ENCODE assay signal across 12 cellular contexts in the genomic region with DNA sequence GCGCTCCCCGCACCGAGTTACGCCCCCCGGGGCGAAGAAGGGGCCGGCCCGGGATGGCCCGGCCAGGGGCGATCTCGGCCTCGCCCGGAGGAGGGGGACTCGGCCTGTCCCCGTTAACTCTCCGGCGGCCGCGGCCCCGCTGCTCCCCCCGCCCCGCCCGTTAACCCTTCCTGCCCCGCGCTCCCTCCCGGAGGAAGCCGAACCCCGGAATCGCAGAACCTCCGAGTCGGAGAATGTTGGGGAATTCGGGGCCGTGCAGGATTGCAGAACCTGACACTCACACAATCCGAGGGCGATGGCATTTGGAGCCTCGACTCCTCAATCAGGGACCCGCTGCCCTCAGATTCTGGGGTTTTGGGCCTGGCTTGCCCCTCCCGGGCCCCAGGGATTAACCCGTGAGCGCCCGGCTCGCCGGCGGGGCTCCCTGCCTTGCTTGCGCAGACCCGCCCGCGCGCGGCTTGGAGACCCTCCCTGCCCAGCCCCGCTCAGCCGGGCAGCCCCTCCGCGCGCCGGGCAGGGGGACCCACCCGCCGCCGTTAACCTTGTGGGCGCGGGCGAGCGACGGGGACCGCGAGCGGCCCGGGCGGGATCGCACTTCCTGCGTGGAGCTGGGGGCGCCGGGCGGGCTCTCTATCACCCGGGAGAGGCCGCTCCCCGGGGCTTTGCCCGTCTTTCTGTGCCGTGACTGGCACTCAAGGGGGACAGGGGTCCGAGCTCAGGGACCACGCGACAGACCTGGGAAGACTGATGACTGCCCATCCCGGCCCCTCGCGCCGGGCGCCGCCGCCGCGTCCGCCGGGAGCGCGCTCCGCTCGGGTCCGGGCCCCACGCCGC. TPM values are rescaled to one million over a fixed set of nuclear protein-coding genes. Genes with fewer than 3 reads are reported as not detected.
DNase-seq lines count a peak whose midpoint lies in the region; ATAC-seq and TF ChIP-seq lines count a peak whose summit lies in the region.
"Had no signal": no experiment of that assay in that cellular context is flagged by ENCODE, and none has a peak within 500 bp of the region (broad histone marks: within the 10 kb centered on the region; RNA-seq: fewer than 3 reads in every experiment).

No MANE protein-coding gene starts in this region.

- H3K9ac ChIP-seq in NT2/D1 (ENCODE audit: insufficient read length, low read depth) (peak overlapping the region; percentile 64), parathyroid adenoma (no peak overlapping the region)

- H3K27ac ChIP-seq in esophagus muscularis mucosa (replicated peaks in 1 of 4) (peak overlapping the region in 2 of 4 donors; percentile 20 to 39), parathyroid adenoma (no peak overlapping the region)

- H3K27me3 ChIP-seq in BE2C, result peaks cover 23% of the 10 kb centered on the region
- peaks cover 56% of the 10 kb centered on the region for H3K27me3 ChIP-seq in NT2/D1 (ENCODE audit: insufficient read depth, insufficient read length)
- peaks cover 5 to 85% (median 15%) of the 10 kb centered on the region in 4 donors for H3K27me3 ChIP-seq in esophagus muscularis mucosa
- no peaks in the 10 kb centered on the region for H3K27me3 ChIP-seq in parathyroid adenoma (ENCODE audit: control insufficient read depth, insufficient read depth, low read length)

- H3K4me1 ChIP-seq in BE2C (peaks cover 12% of the 10 kb centered on the region), NT2/D1 (ENCODE audit: insufficient read depth, insufficient read length) (peaks cover 5% of the 10 kb centered on the region), esophagus muscularis mucosa (peaks cover 9 to 42% (median 31%) of the 10 kb centered on the region in 4 donors), parathyroid adenoma (peaks cover 5% of the 10 kb centered on the region)

- no peak for TF ChIP-seq CTCF in BE2C (IDR thresholded peaks at IDR 0.05; ENCODE audit: low read depth, low read length)
- TF ChIP-seq CTCF in esophagus muscularis mucosa (IDR thresholded peaks at IDR 0.05), result no peak
- TF ChIP-seq CTCF in parathyroid adenoma (IDR thresholded peaks at IDR 0.05), result no peak

- H3K79me2 ChIP-seq in parathyroid adenoma, result peaks cover 9% of the 10 kb centered on the region

- TF ChIP-seq POLR2A in esophagus muscularis mucosa (IDR thresholded peaks at IDR 0.05; ENCODE audit: low read depth), result no peak
- no peak for TF ChIP-seq POLR2A in GM18505 (IDR thresholded peaks at IDR 0.05; ENCODE audit: borderline replicate concordance, extremely low read depth, insufficient read depth, insufficient read length)

- ATAC-seq in GM18505 (IDR thresholded peaks at IDR 0.05; ENCODE audit: unreplicated experiment) (no peak), HG03039 (IDR thresholded peaks at IDR 0.05; ENCODE audit: unreplicated experiment) (no peak)

- WGBS in esophagus muscularis mucosa, result 0% methylated on average over 7 of the region's 100 CpGs

- H3K4me3 ChIP-seq in BE2C (ENCODE audit: low read depth, low read length), result peak overlapping the region; percentile 75
- peak overlapping the region; percentile 42 for H3K4me3 ChIP-seq in NT2/D1 (ENCODE audit: insufficient read length, low read depth)
- peak overlapping the region; percentile 60 to 76 (median 66) for H3K4me3 ChIP-seq in esophagus muscularis mucosa
- peak overlapping the region; percentile 74 for H3K4me3 ChIP-seq in parathyroid adenoma (ENCODE audit: low read depth, low read length)

- no peak for TF ChIP-seq EP300 in esophagus muscularis mucosa (IDR thresholded peaks at IDR 0.05)

- H3K36me3 ChIP-seq in BE2C (peaks cover 7% of the 10 kb centered on the region), NT2/D1 (ENCODE audit: insufficient read depth, insufficient read length, low read length) (no peaks in the 10 kb centered on the region), esophagus muscularis mucosa (no peaks in the 10 kb centered on the region), parathyroid adenoma (ENCODE audit: control insufficient read depth, insufficient read depth, low read length) (no peaks in the 10 kb centered on the region)

- H2AFZ ChIP-seq in parathyroid adenoma, result peak overlapping the region; percentile 79

- intact Hi-C loops in esophagus muscularis mucosa (cut with DNase I), result no loop called here

- DNase-seq in BE2C (no peak), NT2/D1 (ENCODE audit: low read depth, low spot score) (no peak), esophagus muscularis mucosa (ENCODE audit: extremely low spot score) (no peak), NCI-H1930 (lab: John Stamatoyannopoulos, UW) (no peak)
- no peak for DNase-seq in stimulated activated CD4-positive, alpha-beta T cell treated with anti-CD3 and anti-CD28 coated beads, Interleukin-4, amount 100 ng/mL, for 4 hours
- DNase-seq: aorta, EL, kidney glomerular epithelial cell, NCI-H446 had no signal

- peak overlapping the region; percentile 91 for H3K4me2 ChIP-seq in parathyroid adenoma (ENCODE audit: low read length)

- H3K9me3 ChIP-seq in BE2C (no peaks in the 10 kb centered on the region), NT2/D1 (ENCODE audit: insufficient read depth, low read length) (no peaks in the 10 kb centered on the region), esophagus muscularis mucosa (no peaks in the 10 kb centered on the region), parathyroid adenoma (ENCODE audit: control insufficient read depth, low read length) (no peaks in the 10 kb centered on the region)

RNA-seq across cellular contexts. Expression of gene BEGAIN, which starts 18.8 kb away (rescaled TPM):
- polyA plus RNA-seq in BE2C (2012; ENCODE audit: insufficient read depth, insufficient read length, low read depth), result 178 TPM
- total RNA-seq in esophagus muscularis mucosa, result 1 to 10 TPM; 3.5 to 7.1 (median 6.6) TPM
